In the genomic region with DNA sequence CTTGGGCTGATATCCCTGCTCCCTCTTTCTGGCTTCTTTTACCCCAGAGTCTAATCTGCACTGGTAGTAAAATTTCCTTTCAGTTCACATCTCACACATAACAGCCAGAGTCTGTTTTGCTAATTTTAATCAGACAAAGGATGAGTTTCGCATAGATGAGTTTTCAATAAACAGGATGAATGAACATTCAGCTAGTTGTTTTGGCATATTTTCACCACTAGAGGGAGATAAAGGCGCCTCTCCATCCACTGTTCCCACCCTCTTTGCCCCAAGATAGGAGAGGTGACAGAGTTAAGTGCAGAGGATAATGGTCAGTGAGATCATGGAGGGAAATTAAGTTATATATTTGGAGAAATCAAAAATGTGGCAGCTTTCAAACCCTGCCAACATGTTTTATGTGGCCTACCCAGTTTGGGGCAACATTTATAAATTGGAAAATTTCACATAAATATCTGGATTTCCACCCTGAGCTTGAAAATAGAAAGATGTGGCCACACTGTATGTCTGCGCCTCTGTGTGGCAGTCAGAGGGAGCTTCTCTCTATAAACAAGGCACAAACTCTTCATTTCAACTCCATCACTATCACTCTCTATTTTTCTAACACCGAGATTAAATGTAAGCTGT, we compare ENCODE assay signal across 1 cellular context.
TF ChIP-seq lines count a peak whose summit lies in the region.

No MANE protein-coding gene starts in this region.

TF ChIP-seq in K562, 482 proteins besides CTCF, POLR2A, EP300 and RAD21 (continued from another document):
- TF ChIP-seq, protein P1, sequence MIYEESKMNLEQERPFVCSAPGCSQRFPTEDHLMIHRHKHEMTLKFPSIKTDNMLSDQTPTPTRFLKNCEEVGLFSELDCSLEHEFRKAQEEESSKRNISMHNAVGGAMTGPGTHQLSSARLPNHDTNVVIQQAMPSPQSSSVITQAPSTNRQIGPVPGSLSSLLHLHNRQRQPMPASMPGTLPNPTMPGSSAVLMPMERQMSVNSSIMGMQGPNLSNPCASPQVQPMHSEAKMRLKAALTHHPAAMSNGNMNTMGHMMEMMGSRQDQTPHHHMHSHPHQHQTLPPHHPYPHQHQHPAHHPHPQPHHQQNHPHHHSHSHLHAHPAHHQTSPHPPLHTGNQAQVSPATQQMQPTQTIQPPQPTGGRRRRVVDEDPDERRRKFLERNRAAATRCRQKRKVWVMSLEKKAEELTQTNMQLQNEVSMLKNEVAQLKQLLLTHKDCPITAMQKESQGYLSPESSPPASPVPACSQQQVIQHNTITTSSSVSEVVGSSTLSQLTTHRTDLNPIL (CRISPR knock-in tag; IDR thresholded peaks at IDR 0.05): no peak
- no peak for TF ChIP-seq MCM3 (IDR thresholded peaks at IDR 0.05)
- no peak for TF ChIP-seq TFAM (CRISPR knock-in tag; conservative IDR thresholded peaks at IDR 0.05)
